9 cellular contexts compared by ENCODE assay signal in genomic region chr12:81257952-81258551, GRCh38.
DNase-seq lines count a peak whose midpoint lies in the region; ATAC-seq and TF ChIP-seq lines count a peak whose summit lies in the region.
"Had no signal": no experiment of that assay in that cellular context is flagged by ENCODE, and none has a peak within 500 bp of the region (broad histone marks: within the 10 kb centered on the region; RNA-seq: fewer than 3 reads in every experiment).

No MANE protein-coding gene starts in this region.

- no peaks in the 10 kb centered on the region for H3K9me2 ChIP-seq in GM23338 (ENCODE audit: insufficient read depth)

- TF ChIP-seq CTCF in 22Rv1 (IDR thresholded peaks at IDR 0.05), result peak; percentile 85
- peak; percentile 60 to 84 for TF ChIP-seq CTCF in GM23338 (conservative IDR thresholded peaks at IDR 0.05; ENCODE audit: low read depth in 2 of 2)
- peak; percentile 84 to 85 for TF ChIP-seq CTCF in brain (conservative IDR thresholded peaks at IDR 0.05)
- no peak for TF ChIP-seq CTCF in psoas muscle (IDR thresholded peaks at IDR 0.05)

- H3F3A ChIP-seq in GM23338 (replicated peaks; ENCODE audit: low read depth), result no peaks in the 10 kb centered on the region

- H3K4me3 Mint-ChIP-seq in GM23338 (no peak overlapping the region), brain (no peak overlapping the region)
- H3K4me3 Mint-ChIP-seq: activated naive CD8-positive, alpha-beta T cell had no signal

- peak; percentile 81 for DNase-seq in GM23338 (ENCODE audit: low spot score)
- DNase-seq in NCI-H345 treated with DMSO at 0.1 percent for 48 hours (lab: John Stamatoyannopoulos, UW; ENCODE audit: unreplicated experiment), result peak; percentile 45
- peak; percentile 61 for DNase-seq in myocyte (ENCODE audit: low read depth)
- no peak for DNase-seq in psoas muscle
- no peak for DNase-seq in activated CD8-positive, alpha-beta memory T cell treated with anti-CD3 and anti-CD28 coated beads for 24 hours

- H3K36me3 ChIP-seq in GM23338 (ENCODE audit: insufficient read depth) (no peaks in the 10 kb centered on the region), psoas muscle (ENCODE audit: insufficient read depth in 1 of 2, low read depth in 1 of 2) (peaks cover 0 to 37% of the 10 kb centered on the region in 2 donors)

- H3K27ac ChIP-seq in 22Rv1 (no peak overlapping the region), GM23338 (ENCODE audit: low read depth) (no peak overlapping the region), psoas muscle (no peak overlapping the region)

- H3K36me3 Mint-ChIP-seq in GM23338 (ENCODE audit: low read depth), result peaks cover 7% of the 10 kb centered on the region; the same call in 1 of the 3 replicates
- peaks cover 6% of the 10 kb centered on the region for H3K36me3 Mint-ChIP-seq in brain
- H3K36me3 Mint-ChIP-seq: activated naive CD8-positive, alpha-beta T cell had no signal

- no peak overlapping the region for H3K27ac Mint-ChIP-seq in GM23338
- peak overlapping the region in 3 of 5 experiments; percentile 10 to 40 (median 21) for H3K27ac Mint-ChIP-seq in brain
- H3K27ac Mint-ChIP-seq: activated naive CD8-positive, alpha-beta T cell had no signal

- H3K4me1 ChIP-seq in GM23338 (ENCODE audit: insufficient read depth), result peaks cover 18% of the 10 kb centered on the region
- no peaks in the 10 kb centered on the region for H3K4me1 ChIP-seq in psoas muscle

- no peak overlapping the region for H2AFZ ChIP-seq in GM23338

- ATAC-seq in GM23338 (peak; percentile 38; the same call in 1 of the 3 replicates), psoas muscle (no peak), HG02763 (IDR thresholded peaks at IDR 0.05; ENCODE audit: unreplicated experiment) (no peak)

- intact Hi-C loops in psoas muscle (cut with DNase I), result no loop called here

- H3K4me3 ChIP-seq in GM23338 (no peak overlapping the region), psoas muscle (no peak overlapping the region)

- H3K27me3 Mint-ChIP-seq in GM23338 (ENCODE audit: insufficient read depth, low read depth, poor library complexity) (no peaks in the 10 kb centered on the region), brain (no peaks in the 10 kb centered on the region)
- H3K27me3 Mint-ChIP-seq: activated naive CD8-positive, alpha-beta T cell had no signal

- no peaks in the 10 kb centered on the region for H4K20me1 ChIP-seq in GM23338 (replicated peaks; ENCODE audit: insufficient read depth)

- WGBS in psoas muscle, 3 donors, result 63 to 67% (median 67%) methylated on average over 4 of the region's 4 CpGs

- H3K4me1 Mint-ChIP-seq in GM23338, result peaks cover 34% of the 10 kb centered on the region
- H3K4me1 Mint-ChIP-seq in brain, result peaks cover 14% of the 10 kb centered on the region

- no peaks in the 10 kb centered on the region for H3K9me3 ChIP-seq in psoas muscle

- no peaks in the 10 kb centered on the region for H3K79me2 ChIP-seq in GM23338 (replicated peaks; ENCODE audit: insufficient read depth)

- H3K9me3 Mint-ChIP-seq in GM23338 (no peaks in the 10 kb centered on the region), brain (no peaks in the 10 kb centered on the region)

- no peak overlapping the region for H3K4me2 ChIP-seq in GM23338

- H3K27me3 ChIP-seq in GM23338 (ENCODE audit: insufficient read depth), result no peaks in the 10 kb centered on the region
- H3K27me3 ChIP-seq in psoas muscle (ENCODE audit: insufficient read depth in 3 of 3, low read length in 2 of 3), result no peaks in the 10 kb centered on the region

TF ChIP-seq in GM23338, 12 proteins besides CTCF, POLR2A, EP300 and RAD21 (continues in another document):
- TF ChIP-seq EZH2 (IDR thresholded peaks at IDR 0.05; ENCODE audit: low read depth, unreplicated experiment), result no peak
- TF ChIP-seq CREB1 (CRISPR knock-in tag; IDR thresholded peaks at IDR 0.05; ENCODE audit: low read depth), result no peak
- TF ChIP-seq REST (IDR thresholded peaks at IDR 0.05; ENCODE audit: unreplicated experiment), result no peak
- no peak for TF ChIP-seq STAT1 (IDR thresholded peaks at IDR 0.05; ENCODE audit: unreplicated experiment)
- no peak for TF ChIP-seq ZNF462 (CRISPR knock-in tag; IDR thresholded peaks at IDR 0.05)
- no peak for TF ChIP-seq ZNF331 (CRISPR knock-in tag; IDR thresholded peaks at IDR 0.05; ENCODE audit: low read depth)
- TF ChIP-seq POLR2AphosphoS5 (IDR thresholded peaks at IDR 0.05; ENCODE audit: low read depth), result no peak
- TF ChIP-seq ZNF114 (CRISPR knock-in tag; IDR thresholded peaks at IDR 0.05), result no peak
- TF ChIP-seq NANOG (IDR thresholded peaks at IDR 0.05; ENCODE audit: borderline replicate concordance), result no peak
- no peak for TF ChIP-seq EZH2phosphoT487 (IDR thresholded peaks at IDR 0.05; ENCODE audit: unreplicated experiment)

Comparison
In these comparisons a context has a peak if more than half of its experiments do, and no peak if none do; other contexts are left out.
1. DNase-seq: peak in GM23338 (single experiment), NCI-H345 treated with DMSO at 0.1 percent for 48 hours (single experiment) and myocyte (single experiment); none in psoas muscle (0 of 2) and activated CD8-positive, alpha-beta memory T cell treated with anti-CD3 and anti-CD28 coated beads for 24 hours (single experiment).